Comparison of ENCODE assay signal across 8 cellular contexts in genomic region chr9:35657327-35658143, GRCh38. TPM values are rescaled to one million over a fixed set of nuclear protein-coding genes. Genes with fewer than 3 reads are reported as not detected.
DNase-seq lines count a peak whose midpoint lies in the region; ATAC-seq, FAIRE-seq and TF ChIP-seq lines count a peak whose summit lies in the region.

Gene RMRP (minus strand): TSS chr9:35658019.

- intact Hi-C loops in colonic mucosa (cut with DNase I), result no loop called here

- peak; percentile 86 for FAIRE-seq in GM19239 (lab: Jason Lieb, UNC)

- H3K9ac ChIP-seq in colonic mucosa (ENCODE audit: low read depth in 2 of 2, low read length in 2 of 2), result peak within 1 kb of the TSS; percentile 86 to 98

- DNase-seq in AML-193 (lab: John Stamatoyannopoulos, UW) (peak; percentile 94 to 96), GM19239 (ENCODE audit: insufficient read length, low spot score) (peak; percentile 91), NCI-H524 treated with DMSO at 0.1 percent for 48 hours (lab: John Stamatoyannopoulos, UW) (peak; percentile 89), colonic mucosa (peak; percentile 97), kidney tubule cell (ENCODE audit: low spot score) (peak; percentile 100)
- DNase-seq in activated CD4-positive, alpha-beta T cell treated with anti-CD3 and anti-CD28 coated beads for 48 hours, result peak; percentile 98
- DNase-seq in stimulated activated CD4-positive, alpha-beta T cell treated with anti-CD3 and anti-CD28 coated beads, Interleukin-1b, Interleukin-23, amount 100 ng/mL, for 24 hours (ENCODE audit: low read depth in 4 of 4, low spot score in 1 of 4), result peak; percentile 83 to 96 (median 90)

- peak; percentile 77 for ATAC-seq in HG03457 (IDR thresholded peaks at IDR 0.05; ENCODE audit: unreplicated experiment)

- peak within 1 kb of the TSS; percentile 85 for H3K4me3 ChIP-seq in colonic mucosa

- peaks cover 19% of the 10 kb centered on the region for H3K4me1 ChIP-seq in colonic mucosa

- peak; percentile 24 for TF ChIP-seq CTCF in colonic mucosa (IDR thresholded peaks at IDR 0.05)

- peak within 1 kb of the TSS; percentile 91 for H3K27ac ChIP-seq in colonic mucosa

- no peaks in the 10 kb centered on the region for H3K36me3 ChIP-seq in colonic mucosa

- no peaks in the 10 kb centered on the region for H3K27me3 ChIP-seq in colonic mucosa

- no peaks in the 10 kb centered on the region for H3K9me3 ChIP-seq in colonic mucosa

RNA-seq across cellular contexts. Expression of gene RMRP, which starts in this region (rescaled TPM):
- total RNA-seq in colonic mucosa, result over 10,000 TPM; 17,917 to 26,785 TPM

Comparison
In these comparisons a context has a peak if more than half of its experiments do, and no peak if none do; other contexts are left out.
1. Peak in every context shown above with its lines: DNase-seq, ATAC-seq, H3K4me3 ChIP-seq and H3K27ac ChIP-seq.